In the genomic region with DNA sequence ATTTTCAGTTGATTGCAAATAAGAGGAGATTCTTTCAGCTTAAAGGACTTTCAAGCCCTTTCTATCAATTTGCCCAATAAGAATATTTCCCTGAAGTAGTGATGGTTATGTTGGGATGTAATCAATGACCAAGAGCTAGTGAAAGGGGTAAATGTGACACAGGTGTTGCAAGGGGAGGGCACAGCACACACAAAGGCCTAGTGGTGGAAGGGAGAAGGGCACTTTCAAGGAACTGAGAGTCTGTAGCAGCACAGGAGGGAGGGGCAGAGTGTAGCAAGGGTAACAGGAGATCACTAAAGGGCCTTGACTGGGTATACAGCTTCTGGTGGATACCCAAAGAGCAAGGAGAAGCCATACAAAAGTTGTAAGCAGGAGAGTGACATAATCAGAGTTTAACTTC, we compare ENCODE assay signal across 13 cellular contexts.
DNase-seq lines count a peak whose midpoint lies in the region; ATAC-seq, FAIRE-seq and TF ChIP-seq lines count a peak whose summit lies in the region.
"Had no signal": no experiment of that assay in that cellular context is flagged by ENCODE, and none has a peak within 500 bp of the region (broad histone marks: within the 10 kb centered on the region; RNA-seq: fewer than 3 reads in every experiment).

No MANE protein-coding gene starts in this region.

- no peaks in the 10 kb centered on the region for H4K20me1 ChIP-seq in MM.1S (ENCODE audit: insufficient read depth, low read length)

- no peaks in the 10 kb centered on the region for H3K9me3 ChIP-seq in MM.1S (replicated peaks; ENCODE audit: insufficient read depth, low read length)
- H3K9me3 ChIP-seq in Peyer's patch, result no peaks in the 10 kb centered on the region
- H3K9me3 ChIP-seq: gastroesophageal sphincter, lower lobe of right lung had no signal

- H3K4me3 ChIP-seq in MM.1S (ENCODE audit: low read length) (no peak overlapping the region), Peyer's patch (no peak overlapping the region)
- H3K4me3 ChIP-seq: gastroesophageal sphincter, lower lobe of right lung had no signal

- H3K27ac ChIP-seq in MM.1S (ENCODE audit: low read length) (no peak overlapping the region), Peyer's patch (no peak overlapping the region)
- H3K27ac ChIP-seq: gastroesophageal sphincter, lower lobe of right lung, parathyroid adenoma had no signal

- H3K4me1 ChIP-seq in MM.1S (ENCODE audit: low read length) (no peaks in the 10 kb centered on the region), Peyer's patch (no peaks in the 10 kb centered on the region)
- H3K4me1 ChIP-seq: gastroesophageal sphincter, lower lobe of right lung, parathyroid adenoma had no signal

- peak; percentile 23 for DNase-seq in NCI-H82 (lab: John Stamatoyannopoulos, UW)
- DNase-seq in NCI-H82 treated with DMSO at 0.1 percent for 48 hours (lab: John Stamatoyannopoulos, UW; ENCODE audit: unreplicated experiment), result no peak
- DNase-seq in MM.1S, result no peak
- peak; percentile 3 for DNase-seq in urothelium cell line (ENCODE audit: low spot score)
- DNase-seq in OCI-M2 (lab: John Stamatoyannopoulos, UW; ENCODE audit: unreplicated experiment), result no peak
- no peak for DNase-seq in middle frontal gyrus (ENCODE audit: extremely low spot score, low spot score)
- DNase-seq in Peyer's patch, result no peak
- DNase-seq: lower lobe of right lung; NCI-H2081; stimulated activated CD4-positive, alpha-beta T cell treated with anti-CD3 and anti-CD28 coated beads, Interleukin-2, amount 100 ng/mL, for 48 hours had no signal

- H3K36me3 ChIP-seq in MM.1S (replicated peaks; ENCODE audit: insufficient read depth, low read length) (no peaks in the 10 kb centered on the region), Peyer's patch (no peaks in the 10 kb centered on the region)
- H3K36me3 ChIP-seq: gastroesophageal sphincter, lower lobe of right lung had no signal

- H3K9me2 ChIP-seq in MM.1S (replicated peaks; ENCODE audit: insufficient read depth, low read length), result no peaks in the 10 kb centered on the region

- no peaks in the 10 kb centered on the region for H3K79me2 ChIP-seq in MM.1S (ENCODE audit: low read length)
- H3K79me2 ChIP-seq: parathyroid adenoma had no signal

- H3K9ac ChIP-seq in MM.1S (ENCODE audit: low read length), result no peak overlapping the region
- H3K9ac ChIP-seq: parathyroid adenoma had no signal

- no peaks in the 10 kb centered on the region for H3F3A ChIP-seq in MM.1S (ENCODE audit: insufficient read depth, low read length)

- peak; percentile 80 for ATAC-seq in HG02678 (IDR thresholded peaks at IDR 0.05; ENCODE audit: unreplicated experiment)
- ATAC-seq: gastroesophageal sphincter, lower lobe of right lung had no signal

- H3K4me2 ChIP-seq in MM.1S (ENCODE audit: low read depth, low read length), result no peak overlapping the region

- no peaks in the 10 kb centered on the region for H3K27me3 ChIP-seq in MM.1S (replicated peaks; ENCODE audit: insufficient read depth, low read length)
- no peaks in the 10 kb centered on the region for H3K27me3 ChIP-seq in Peyer's patch
- H3K27me3 ChIP-seq: gastroesophageal sphincter had no signal

- TF ChIP-seq POLR2A in Peyer's patch (IDR thresholded peaks at IDR 0.05), result no peak

- 0 out of 2 replicates have a peak, but pooled peaks have one; percentile 15 for TF ChIP-seq CTCF in MM.1S (IDR thresholded peaks at IDR 0.05; ENCODE audit: low read length)
- no peak for TF ChIP-seq CTCF in Peyer's patch (IDR thresholded peaks at IDR 0.05)

- FAIRE-seq in urothelium cell line (lab: Jason Lieb, UNC), result no peak

- H2AFZ ChIP-seq in MM.1S (ENCODE audit: low read length), result no peak overlapping the region
- H2AFZ ChIP-seq: parathyroid adenoma had no signal

Comparison
In these comparisons a context has a peak if more than half of its experiments do, and no peak if none do; other contexts are left out.
1. DNase-seq: peak in NCI-H82 (single experiment) and urothelium cell line (single experiment); none in NCI-H82 treated with DMSO at 0.1 percent for 48 hours (single experiment), MM.1S (single experiment), OCI-M2 (single experiment), middle frontal gyrus (single experiment) and Peyer's patch (0 of 3).